ENCODE assay signal across 1 cellular context in the genomic region with DNA sequence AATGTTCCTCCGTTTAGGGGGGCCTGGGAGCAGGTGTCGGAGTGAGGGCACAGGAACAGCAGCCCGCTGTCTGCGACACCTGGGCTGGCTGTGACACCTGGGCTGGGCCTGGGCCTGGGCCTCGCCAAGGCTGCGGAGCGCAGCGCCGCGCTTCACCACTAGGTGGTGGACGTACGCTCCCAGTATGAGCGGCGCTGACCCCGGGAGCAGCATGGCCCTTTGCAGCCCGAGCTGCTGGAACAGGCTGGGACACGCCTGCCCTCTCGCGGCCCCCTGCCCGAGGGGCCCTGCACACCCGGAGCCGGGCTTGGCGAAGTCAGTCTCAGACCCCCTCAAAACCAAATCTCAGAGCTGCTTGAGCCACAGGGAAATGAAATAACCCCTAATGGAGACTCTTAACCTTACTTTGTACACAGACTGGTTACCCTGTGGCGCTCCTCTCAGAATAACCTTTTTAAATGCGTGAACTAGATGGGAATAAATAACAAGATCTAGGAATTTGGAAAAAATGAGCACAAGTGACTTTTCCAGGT.
A peak's percentile ranks its signal among the peaks of the same experiment; 100 is the strongest.
TF ChIP-seq lines count a peak whose summit lies in the region.

No MANE protein-coding gene starts in this region.

TF ChIP-seq in HepG2, 621 proteins besides CTCF, POLR2A, EP300 and RAD21 (continued from another document and continues in another):
- TF ChIP-seq, protein P1, sequence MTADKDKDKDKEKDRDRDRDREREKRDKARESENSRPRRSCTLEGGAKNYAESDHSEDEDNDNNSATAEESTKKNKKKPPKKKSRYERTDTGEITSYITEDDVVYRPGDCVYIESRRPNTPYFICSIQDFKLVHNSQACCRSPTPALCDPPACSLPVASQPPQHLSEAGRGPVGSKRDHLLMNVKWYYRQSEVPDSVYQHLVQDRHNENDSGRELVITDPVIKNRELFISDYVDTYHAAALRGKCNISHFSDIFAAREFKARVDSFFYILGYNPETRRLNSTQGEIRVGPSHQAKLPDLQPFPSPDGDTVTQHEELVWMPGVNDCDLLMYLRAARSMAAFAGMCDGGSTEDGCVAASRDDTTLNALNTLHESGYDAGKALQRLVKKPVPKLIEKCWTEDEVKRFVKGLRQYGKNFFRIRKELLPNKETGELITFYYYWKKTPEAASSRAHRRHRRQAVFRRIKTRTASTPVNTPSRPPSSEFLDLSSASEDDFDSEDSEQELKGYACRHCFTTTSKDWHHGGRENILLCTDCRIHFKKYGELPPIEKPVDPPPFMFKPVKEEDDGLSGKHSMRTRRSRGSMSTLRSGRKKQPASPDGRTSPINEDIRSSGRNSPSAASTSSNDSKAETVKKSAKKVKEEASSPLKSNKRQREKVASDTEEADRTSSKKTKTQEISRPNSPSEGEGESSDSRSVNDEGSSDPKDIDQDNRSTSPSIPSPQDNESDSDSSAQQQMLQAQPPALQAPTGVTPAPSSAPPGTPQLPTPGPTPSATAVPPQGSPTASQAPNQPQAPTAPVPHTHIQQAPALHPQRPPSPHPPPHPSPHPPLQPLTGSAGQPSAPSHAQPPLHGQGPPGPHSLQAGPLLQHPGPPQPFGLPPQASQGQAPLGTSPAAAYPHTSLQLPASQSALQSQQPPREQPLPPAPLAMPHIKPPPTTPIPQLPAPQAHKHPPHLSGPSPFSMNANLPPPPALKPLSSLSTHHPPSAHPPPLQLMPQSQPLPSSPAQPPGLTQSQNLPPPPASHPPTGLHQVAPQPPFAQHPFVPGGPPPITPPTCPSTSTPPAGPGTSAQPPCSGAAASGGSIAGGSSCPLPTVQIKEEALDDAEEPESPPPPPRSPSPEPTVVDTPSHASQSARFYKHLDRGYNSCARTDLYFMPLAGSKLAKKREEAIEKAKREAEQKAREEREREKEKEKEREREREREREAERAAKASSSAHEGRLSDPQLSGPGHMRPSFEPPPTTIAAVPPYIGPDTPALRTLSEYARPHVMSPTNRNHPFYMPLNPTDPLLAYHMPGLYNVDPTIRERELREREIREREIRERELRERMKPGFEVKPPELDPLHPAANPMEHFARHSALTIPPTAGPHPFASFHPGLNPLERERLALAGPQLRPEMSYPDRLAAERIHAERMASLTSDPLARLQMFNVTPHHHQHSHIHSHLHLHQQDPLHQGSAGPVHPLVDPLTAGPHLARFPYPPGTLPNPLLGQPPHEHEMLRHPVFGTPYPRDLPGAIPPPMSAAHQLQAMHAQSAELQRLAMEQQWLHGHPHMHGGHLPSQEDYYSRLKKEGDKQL (CRISPR knock-in tag; IDR thresholded peaks at IDR 0.05; ENCODE audit: low read depth), result no peak
- TF ChIP-seq ZNF552 (CRISPR knock-in tag; IDR thresholded peaks at IDR 0.05; ENCODE audit: borderline replicate concordance), result peak; percentile 73; the same call in 1 of the 2 replicates
- TF ChIP-seq REXO4 (CRISPR knock-in tag; IDR thresholded peaks at IDR 0.05; ENCODE audit: borderline replicate concordance), result no peak
- TF ChIP-seq, protein P2, sequence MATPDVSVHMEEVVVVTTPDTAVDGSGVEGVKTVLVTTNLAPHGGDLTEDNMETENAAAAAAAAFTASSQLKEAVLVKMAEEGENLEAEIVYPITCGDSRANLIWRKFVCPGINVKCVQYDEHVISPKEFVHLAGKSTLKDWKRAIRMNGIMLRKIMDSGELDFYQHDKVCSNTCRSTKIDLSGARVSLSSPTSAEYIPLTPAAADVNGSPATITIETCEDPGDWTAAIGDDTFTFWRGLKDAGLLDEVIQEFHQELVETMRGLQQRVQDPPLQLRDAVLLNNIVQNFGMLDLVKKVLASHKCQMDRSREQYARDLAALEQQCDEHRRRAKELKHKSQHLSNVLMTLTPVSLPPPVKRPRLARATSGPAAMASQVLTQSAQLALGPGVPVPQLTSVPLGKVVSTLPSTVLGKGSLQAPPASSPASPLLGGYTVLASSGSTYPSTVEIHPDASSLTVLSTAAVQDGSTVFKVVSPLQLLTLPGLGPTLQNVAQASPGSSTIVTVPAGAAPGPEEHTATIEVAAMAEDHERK (CRISPR knock-in tag; IDR thresholded peaks at IDR 0.05; ENCODE audit: low read depth), result no peak
- TF ChIP-seq ZBTB21 (CRISPR knock-in tag; IDR thresholded peaks at IDR 0.05), result no peak
- TF ChIP-seq MYC (CRISPR knock-in tag; IDR thresholded peaks at IDR 0.05; ENCODE audit: borderline replicate concordance), result peak; percentile 93
- TF ChIP-seq ELF4 (CRISPR knock-in tag; IDR thresholded peaks at IDR 0.05; ENCODE audit: borderline replicate concordance), result no peak
- peak; percentile 100 for TF ChIP-seq XRCC5 (optimal IDR thresholded peaks at IDR 0.05; ENCODE audit: low read length)
- TF ChIP-seq SRF (IDR thresholded peaks at IDR 0.05; ENCODE audit: low read depth, low read length), result no peak
- peak; percentile 72; the same call in 1 of the 2 replicates for TF ChIP-seq TARDBP (CRISPR knock-in tag; IDR thresholded peaks at IDR 0.05)
- no peak for TF ChIP-seq ZNF44 (CRISPR knock-in tag; IDR thresholded peaks at IDR 0.05)
- TF ChIP-seq ZNF883 (CRISPR knock-in tag; IDR thresholded peaks at IDR 0.05; ENCODE audit: not compliant biosample characterization), result peak; percentile 83
- TF ChIP-seq ZFP36 (IDR thresholded peaks at IDR 0.05; ENCODE audit: borderline replicate concordance, low read depth, low read length, partially characterized antibody), result peak; percentile 26
- TF ChIP-seq ZFX (CRISPR knock-in tag; IDR thresholded peaks at IDR 0.05; ENCODE audit: low read depth), result peak; percentile 93
- peak; percentile 48; the same call in 1 of the 2 replicates for TF ChIP-seq CEBPG (CRISPR knock-in tag; IDR thresholded peaks at IDR 0.05)
- TF ChIP-seq, protein P3, sequence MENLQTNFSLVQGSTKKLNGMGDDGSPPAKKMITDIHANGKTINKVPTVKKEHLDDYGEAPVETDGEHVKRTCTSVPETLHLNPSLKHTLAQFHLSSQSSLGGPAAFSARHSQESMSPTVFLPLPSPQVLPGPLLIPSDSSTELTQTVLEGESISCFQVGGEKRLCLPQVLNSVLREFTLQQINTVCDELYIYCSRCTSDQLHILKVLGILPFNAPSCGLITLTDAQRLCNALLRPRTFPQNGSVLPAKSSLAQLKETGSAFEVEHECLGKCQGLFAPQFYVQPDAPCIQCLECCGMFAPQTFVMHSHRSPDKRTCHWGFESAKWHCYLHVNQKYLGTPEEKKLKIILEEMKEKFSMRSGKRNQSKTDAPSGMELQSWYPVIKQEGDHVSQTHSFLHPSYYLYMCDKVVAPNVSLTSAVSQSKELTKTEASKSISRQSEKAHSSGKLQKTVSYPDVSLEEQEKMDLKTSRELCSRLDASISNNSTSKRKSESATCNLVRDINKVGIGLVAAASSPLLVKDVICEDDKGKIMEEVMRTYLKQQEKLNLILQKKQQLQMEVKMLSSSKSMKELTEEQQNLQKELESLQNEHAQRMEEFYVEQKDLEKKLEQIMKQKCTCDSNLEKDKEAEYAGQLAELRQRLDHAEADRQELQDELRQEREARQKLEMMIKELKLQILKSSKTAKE (CRISPR knock-in tag; IDR thresholded peaks at IDR 0.05; ENCODE audit: borderline replicate concordance), result no peak
- TF ChIP-seq, protein P4, sequence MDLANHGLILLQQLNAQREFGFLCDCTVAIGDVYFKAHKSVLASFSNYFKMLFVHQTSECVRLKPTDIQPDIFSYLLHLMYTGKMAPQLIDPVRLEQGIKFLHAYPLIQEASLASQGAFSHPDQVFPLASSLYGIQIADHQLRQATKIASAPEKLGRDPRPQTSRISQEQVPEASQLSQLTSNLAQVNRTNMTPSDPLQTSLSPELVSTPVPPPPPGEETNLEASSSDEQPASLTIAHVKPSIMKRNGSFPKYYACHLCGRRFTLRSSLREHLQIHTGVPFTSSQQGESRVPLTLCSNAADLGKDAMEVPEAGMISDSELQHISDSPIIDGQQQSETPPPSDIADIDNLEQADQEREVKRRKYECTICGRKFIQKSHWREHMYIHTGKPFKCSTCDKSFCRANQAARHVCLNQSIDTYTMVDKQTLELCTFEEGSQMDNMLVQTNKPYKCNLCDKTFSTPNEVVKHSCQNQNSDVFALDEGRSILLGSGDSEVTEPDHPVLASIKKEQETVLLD (CRISPR knock-in tag; IDR thresholded peaks at IDR 0.05; ENCODE audit: low read depth), result no peak
- peak; percentile 71; the same call in 1 of the 2 replicates for TF ChIP-seq KMT2A (CRISPR knock-in tag; IDR thresholded peaks at IDR 0.05)
- peak; percentile 92; the same call in 1 of the 2 replicates for TF ChIP-seq CC2D1A (CRISPR knock-in tag; IDR thresholded peaks at IDR 0.05)
- TF ChIP-seq PHF21A (CRISPR knock-in tag; IDR thresholded peaks at IDR 0.05), result peak; percentile 49; the same call in 1 of the 2 replicates
- TF ChIP-seq FOXA3 (CRISPR knock-in tag; IDR thresholded peaks at IDR 0.05), result peak; percentile 56
- peak; percentile 92; the same call in 1 of the 2 replicates for TF ChIP-seq ZNF556 (CRISPR knock-in tag; IDR thresholded peaks at IDR 0.05; ENCODE audit: borderline replicate concordance)
- peak; percentile 89 for TF ChIP-seq TEAD3 (CRISPR knock-in tag; optimal IDR thresholded peaks at IDR 0.05; ENCODE audit: borderline replicate concordance)
- TF ChIP-seq, protein P5, sequence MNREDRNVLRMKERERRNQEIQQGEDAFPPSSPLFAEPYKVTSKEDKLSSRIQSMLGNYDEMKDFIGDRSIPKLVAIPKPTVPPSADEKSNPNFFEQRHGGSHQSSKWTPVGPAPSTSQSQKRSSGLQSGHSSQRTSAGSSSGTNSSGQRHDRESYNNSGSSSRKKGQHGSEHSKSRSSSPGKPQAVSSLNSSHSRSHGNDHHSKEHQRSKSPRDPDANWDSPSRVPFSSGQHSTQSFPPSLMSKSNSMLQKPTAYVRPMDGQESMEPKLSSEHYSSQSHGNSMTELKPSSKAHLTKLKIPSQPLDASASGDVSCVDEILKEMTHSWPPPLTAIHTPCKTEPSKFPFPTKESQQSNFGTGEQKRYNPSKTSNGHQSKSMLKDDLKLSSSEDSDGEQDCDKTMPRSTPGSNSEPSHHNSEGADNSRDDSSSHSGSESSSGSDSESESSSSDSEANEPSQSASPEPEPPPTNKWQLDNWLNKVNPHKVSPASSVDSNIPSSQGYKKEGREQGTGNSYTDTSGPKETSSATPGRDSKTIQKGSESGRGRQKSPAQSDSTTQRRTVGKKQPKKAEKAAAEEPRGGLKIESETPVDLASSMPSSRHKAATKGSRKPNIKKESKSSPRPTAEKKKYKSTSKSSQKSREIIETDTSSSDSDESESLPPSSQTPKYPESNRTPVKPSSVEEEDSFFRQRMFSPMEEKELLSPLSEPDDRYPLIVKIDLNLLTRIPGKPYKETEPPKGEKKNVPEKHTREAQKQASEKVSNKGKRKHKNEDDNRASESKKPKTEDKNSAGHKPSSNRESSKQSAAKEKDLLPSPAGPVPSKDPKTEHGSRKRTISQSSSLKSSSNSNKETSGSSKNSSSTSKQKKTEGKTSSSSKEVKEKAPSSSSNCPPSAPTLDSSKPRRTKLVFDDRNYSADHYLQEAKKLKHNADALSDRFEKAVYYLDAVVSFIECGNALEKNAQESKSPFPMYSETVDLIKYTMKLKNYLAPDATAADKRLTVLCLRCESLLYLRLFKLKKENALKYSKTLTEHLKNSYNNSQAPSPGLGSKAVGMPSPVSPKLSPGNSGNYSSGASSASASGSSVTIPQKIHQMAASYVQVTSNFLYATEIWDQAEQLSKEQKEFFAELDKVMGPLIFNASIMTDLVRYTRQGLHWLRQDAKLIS (CRISPR knock-in tag; IDR thresholded peaks at IDR 0.05), result no peak
- TF ChIP-seq ARNT (IDR thresholded peaks at IDR 0.05), result no peak
- TF ChIP-seq, protein P6, sequence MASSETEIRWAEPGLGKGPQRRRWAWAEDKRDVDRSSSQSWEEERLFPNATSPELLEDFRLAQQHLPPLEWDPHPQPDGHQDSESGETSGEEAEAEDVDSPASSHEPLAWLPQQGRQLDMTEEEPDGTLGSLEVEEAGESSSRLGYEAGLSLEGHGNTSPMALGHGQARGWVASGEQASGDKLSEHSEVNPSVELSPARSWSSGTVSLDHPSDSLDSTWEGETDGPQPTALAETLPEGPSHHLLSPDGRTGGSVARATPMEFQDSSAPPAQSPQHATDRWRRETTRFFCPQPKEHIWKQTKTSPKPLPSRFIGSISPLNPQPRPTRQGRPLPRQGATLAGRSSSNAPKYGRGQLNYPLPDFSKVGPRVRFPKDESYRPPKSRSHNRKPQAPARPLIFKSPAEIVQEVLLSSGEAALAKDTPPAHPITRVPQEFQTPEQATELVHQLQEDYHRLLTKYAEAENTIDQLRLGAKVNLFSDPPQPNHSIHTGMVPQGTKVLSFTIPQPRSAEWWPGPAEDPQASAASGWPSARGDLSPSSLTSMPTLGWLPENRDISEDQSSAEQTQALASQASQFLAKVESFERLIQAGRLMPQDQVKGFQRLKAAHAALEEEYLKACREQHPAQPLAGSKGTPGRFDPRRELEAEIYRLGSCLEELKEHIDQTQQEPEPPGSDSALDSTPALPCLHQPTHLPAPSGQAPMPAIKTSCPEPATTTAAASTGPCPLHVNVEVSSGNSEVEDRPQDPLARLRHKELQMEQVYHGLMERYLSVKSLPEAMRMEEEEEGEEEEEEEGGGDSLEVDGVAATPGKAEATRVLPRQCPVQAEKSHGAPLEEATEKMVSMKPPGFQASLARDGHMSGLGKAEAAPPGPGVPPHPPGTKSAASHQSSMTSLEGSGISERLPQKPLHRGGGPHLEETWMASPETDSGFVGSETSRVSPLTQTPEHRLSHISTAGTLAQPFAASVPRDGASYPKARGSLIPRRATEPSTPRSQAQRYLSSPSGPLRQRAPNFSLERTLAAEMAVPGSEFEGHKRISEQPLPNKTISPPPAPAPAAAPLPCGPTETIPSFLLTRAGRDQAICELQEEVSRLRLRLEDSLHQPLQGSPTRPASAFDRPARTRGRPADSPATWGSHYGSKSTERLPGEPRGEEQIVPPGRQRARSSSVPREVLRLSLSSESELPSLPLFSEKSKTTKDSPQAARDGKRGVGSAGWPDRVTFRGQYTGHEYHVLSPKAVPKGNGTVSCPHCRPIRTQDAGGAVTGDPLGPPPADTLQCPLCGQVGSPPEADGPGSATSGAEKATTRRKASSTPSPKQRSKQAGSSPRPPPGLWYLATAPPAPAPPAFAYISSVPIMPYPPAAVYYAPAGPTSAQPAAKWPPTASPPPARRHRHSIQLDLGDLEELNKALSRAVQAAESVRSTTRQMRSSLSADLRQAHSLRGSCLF (CRISPR knock-in tag; IDR thresholded peaks at IDR 0.05; ENCODE audit: borderline replicate concordance), result no peak
- no peak for TF ChIP-seq THYN1 (CRISPR knock-in tag; IDR thresholded peaks at IDR 0.05; ENCODE audit: borderline replicate concordance, low read depth)
- no peak for TF ChIP-seq DNMT3B (CRISPR knock-in tag; conservative IDR thresholded peaks at IDR 0.05)
- no peak for TF ChIP-seq NCOA1 (CRISPR knock-in tag; IDR thresholded peaks at IDR 0.05)
- TF ChIP-seq, protein P7, sequence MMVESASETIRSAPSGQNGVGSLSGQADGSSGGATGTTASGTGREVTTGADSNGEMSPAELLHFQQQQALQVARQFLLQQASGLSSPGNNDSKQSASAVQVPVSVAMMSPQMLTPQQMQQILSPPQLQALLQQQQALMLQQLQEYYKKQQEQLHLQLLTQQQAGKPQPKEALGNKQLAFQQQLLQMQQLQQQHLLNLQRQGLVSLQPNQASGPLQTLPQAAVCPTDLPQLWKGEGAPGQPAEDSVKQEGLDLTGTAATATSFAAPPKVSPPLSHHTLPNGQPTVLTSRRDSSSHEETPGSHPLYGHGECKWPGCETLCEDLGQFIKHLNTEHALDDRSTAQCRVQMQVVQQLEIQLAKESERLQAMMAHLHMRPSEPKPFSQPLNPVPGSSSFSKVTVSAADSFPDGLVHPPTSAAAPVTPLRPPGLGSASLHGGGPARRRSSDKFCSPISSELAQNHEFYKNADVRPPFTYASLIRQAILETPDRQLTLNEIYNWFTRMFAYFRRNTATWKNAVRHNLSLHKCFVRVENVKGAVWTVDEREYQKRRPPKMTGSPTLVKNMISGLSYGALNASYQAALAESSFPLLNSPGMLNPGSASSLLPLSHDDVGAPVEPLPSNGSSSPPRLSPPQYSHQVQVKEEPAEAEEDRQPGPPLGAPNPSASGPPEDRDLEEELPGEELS (CRISPR knock-in tag; IDR thresholded peaks at IDR 0.05), result 0 out of 2 replicates have a peak, but pooled peaks have one; percentile 29
